Comparison of ENCODE assay signal across 14 cellular contexts in the genomic region with DNA sequence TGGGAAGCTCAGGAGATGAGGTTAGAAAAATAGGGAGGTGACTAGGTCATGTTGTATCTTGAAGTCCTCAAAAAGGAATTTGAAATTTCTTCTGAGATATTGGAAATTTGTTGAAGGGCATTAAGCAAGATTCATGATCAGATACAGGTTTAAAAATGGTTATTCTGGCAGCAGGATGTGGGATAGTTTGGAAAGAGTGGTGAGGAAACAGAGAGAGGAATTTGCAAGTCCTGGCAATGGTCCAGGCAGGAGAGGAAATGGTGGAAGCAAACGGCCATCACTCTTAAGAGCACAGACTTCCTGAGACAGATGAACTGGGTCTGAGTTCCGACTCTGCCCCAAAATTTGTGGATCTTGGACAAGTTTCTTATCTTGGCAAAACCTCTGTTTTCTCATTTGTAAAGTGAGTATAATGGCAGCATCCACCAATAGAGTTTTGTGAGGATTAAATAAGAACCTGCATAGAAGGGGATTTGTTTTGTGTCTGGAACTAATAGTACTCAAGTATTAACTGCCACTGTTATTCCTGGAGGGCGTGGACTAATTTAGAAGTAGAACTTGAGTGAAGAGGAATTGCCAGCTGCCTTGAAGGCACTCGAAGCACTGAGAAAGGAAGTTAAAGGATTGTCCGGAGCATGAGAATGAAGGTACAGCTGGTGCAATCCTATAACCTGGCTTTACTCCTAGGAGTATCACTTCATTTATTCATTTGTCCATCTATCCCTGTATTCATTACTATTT.
A peak's percentile ranks its signal among the peaks of the same experiment; 100 is the strongest.
DNase-seq lines count a peak whose midpoint lies in the region; ATAC-seq and TF ChIP-seq lines count a peak whose summit lies in the region.
"Had no signal": no experiment of that assay in that cellular context is flagged by ENCODE, and none has a peak within 500 bp of the region (broad histone marks: within the 10 kb centered on the region; RNA-seq: fewer than 3 reads in every experiment).

No MANE protein-coding gene starts in this region.

- H3K27me3 ChIP-seq in PC-3 (ENCODE audit: low read length) (no peaks in the 10 kb centered on the region), esophagus muscularis mucosa (no peaks in the 10 kb centered on the region)
- H3K27me3 ChIP-seq: right lobe of liver had no signal

- no peaks in the 10 kb centered on the region for H3K9me2 ChIP-seq in PC-3 (replicated peaks; ENCODE audit: low read length)

- intact Hi-C loops in PC-3 (cut with micrococcal nuclease) (no loop called here), esophagus muscularis mucosa (cut with DNase I) (no loop called here), sciatic nerve (cut with DNase I) (no loop called here)
- intact Hi-C loops in activated T-helper 1 cell treated with anti-CD3 and anti-CD28 coated beads, Interleukin-12 subunit alpha, Interleukin-12 subunit beta, Interleukin-2, Interleukin-4 antibody, amounts not matched to agents 30 ng/mL and 10 ng/mL and 1 ng/mL, durations not matched to agents 14 hours and 24 hours and 36 hours (cut with micrococcal nuclease): no loop called here

- no peaks in the 10 kb centered on the region for H3K36me3 ChIP-seq in PC-3 (ENCODE audit: low read depth, low read length)
- no peaks in the 10 kb centered on the region for H3K36me3 ChIP-seq in esophagus muscularis mucosa
- H3K36me3 ChIP-seq: right lobe of liver had no signal

- H3K36me3 Mint-ChIP-seq in activated T-cell treated with anti-CD3 and anti-CD28 coated beads, Interleukin-2, amount 50 U/mL, for 72 hours (ENCODE audit: insufficient read depth in 2 of 2): no peaks in the 10 kb centered on the region
- no peaks in the 10 kb centered on the region for H3K36me3 Mint-ChIP-seq in activated T-helper 1 cell treated with anti-CD3 and anti-CD28 coated beads, Interleukin-12 subunit alpha, Interleukin-12 subunit beta, Interleukin-2, Interleukin-4 antibody, amounts not matched to agents 30 ng/mL and 10 ng/mL and 1 ng/mL, durations not matched to agents 14 hours and 24 hours and 36 hours (ENCODE audit: low read depth)
- H3K36me3 Mint-ChIP-seq: activated naive CD8-positive, alpha-beta T cell treated with anti-CD3 and anti-CD28 coated beads, Interleukin-2, amount 10 ng/mL, durations not matched to agents 7 days and 5 days; CD8-positive, alpha-beta T cell; natural killer cell treated with Interleukin-12 subunit alpha and Interleukin-12 subunit beta and Interleukin-15 and Interleukin-18, amount 100 ng/mL, for 72 hours had no signal

- H3K27ac ChIP-seq in PC-3 (ENCODE audit: low read length) (no peak overlapping the region), esophagus muscularis mucosa (replicated peaks in 1 of 4) (no peak overlapping the region)
- H3K27ac ChIP-seq: right lobe of liver had no signal

- no peak overlapping the region for H3K9ac ChIP-seq in PC-3 (ENCODE audit: low read length)

- H2AFZ ChIP-seq in PC-3 (ENCODE audit: low read length): 0 out of 2 replicates have a peak overlapping the region, but pooled peaks have one; percentile 22

- 55% methylated on average over 5 of the region's 5 CpGs for WGBS in esophagus muscularis mucosa

- H3F3A ChIP-seq in PC-3 (ENCODE audit: low read length, unreplicated experiment): no peaks in the 10 kb centered on the region

- CTCF ChIA-PET in PC-3 (lab: Charles Lee): no interaction called here

- no peak for TF ChIP-seq POLR2A in esophagus muscularis mucosa (IDR thresholded peaks at IDR 0.05; ENCODE audit: low read depth)

- H3K4me3 ChIP-seq in PC-3 (ENCODE audit: low read length) (no peak overlapping the region), esophagus muscularis mucosa (no peak overlapping the region)
- H3K4me3 ChIP-seq: right lobe of liver had no signal

- POLR2A ChIA-PET in PC-3 (lab: Charles Lee; ENCODE audit: unreplicated experiment): no interaction called here

- H3K4me1 ChIP-seq in PC-3 (ENCODE audit: insufficient read depth, low read length) (peaks cover 43% of the 10 kb centered on the region), esophagus muscularis mucosa (peaks cover 0 to 16% (median 14%) of the 10 kb centered on the region in 4 donors)
- H3K4me1 ChIP-seq: right lobe of liver had no signal

- no peak overlapping the region for H3K4me3 Mint-ChIP-seq in activated T-cell treated with anti-CD3 and anti-CD28 coated beads, Interleukin-2, amount 50 U/mL, for 72 hours
- no peak overlapping the region for H3K4me3 Mint-ChIP-seq in activated T-helper 1 cell treated with anti-CD3 and anti-CD28 coated beads, Interleukin-12 subunit alpha, Interleukin-12 subunit beta, Interleukin-2, Interleukin-4 antibody, amounts not matched to agents 30 ng/mL and 10 ng/mL and 1 ng/mL, durations not matched to agents 14 hours and 24 hours and 36 hours
- H3K4me3 Mint-ChIP-seq: activated naive CD8-positive, alpha-beta T cell treated with anti-CD3 and anti-CD28 coated beads, Interleukin-2, amount 10 ng/mL, durations not matched to agents 7 days and 5 days; CD8-positive, alpha-beta T cell; HFFc6; natural killer cell treated with Interleukin-12 subunit alpha and Interleukin-12 subunit beta and Interleukin-15 and Interleukin-18, amount 100 ng/mL, for 72 hours; stimulated activated naive CD8-positive, alpha-beta T cell treated with anti-CD3 and anti-CD28 coated beads, Interleukin-15, Interleukin-2, amounts not matched to agents 100 ng/mL and 50 ng/mL, for 24 hours had no signal

- no peaks in the 10 kb centered on the region for H3K27me3 Mint-ChIP-seq in activated T-cell treated with anti-CD3 and anti-CD28 coated beads, Interleukin-2, amount 50 U/mL, for 72 hours (ENCODE audit: low read depth)
- peaks cover 1% of the 10 kb centered on the region for H3K27me3 Mint-ChIP-seq in activated T-helper 1 cell treated with anti-CD3 and anti-CD28 coated beads, Interleukin-12 subunit alpha, Interleukin-12 subunit beta, Interleukin-2, Interleukin-4 antibody, amounts not matched to agents 30 ng/mL and 10 ng/mL and 1 ng/mL, durations not matched to agents 14 hours and 24 hours and 36 hours (ENCODE audit: insufficient read depth)
- H3K27me3 Mint-ChIP-seq: natural killer cell treated with Interleukin-12 subunit alpha and Interleukin-12 subunit beta and Interleukin-15 and Interleukin-18, amount 100 ng/mL, for 72 hours; stimulated activated naive CD8-positive, alpha-beta T cell treated with anti-CD3 and anti-CD28 coated beads, Interleukin-15, Interleukin-2, amounts not matched to agents 100 ng/mL and 50 ng/mL, for 24 hours had no signal

- no peaks in the 10 kb centered on the region for H3K9me3 ChIP-seq in PC-3 (ENCODE audit: low read length)
- H3K9me3 ChIP-seq in esophagus muscularis mucosa: no peaks in the 10 kb centered on the region
- H3K9me3 ChIP-seq: right lobe of liver had no signal

- H3K9me3 Mint-ChIP-seq in activated T-cell treated with anti-CD3 and anti-CD28 coated beads, Interleukin-2, amount 50 U/mL, for 72 hours: peaks cover 2 to 4% of the 10 kb centered on the region in 2 donors
- H3K9me3 Mint-ChIP-seq in activated T-helper 1 cell treated with anti-CD3 and anti-CD28 coated beads, Interleukin-12 subunit alpha, Interleukin-12 subunit beta, Interleukin-2, Interleukin-4 antibody, amounts not matched to agents 30 ng/mL and 10 ng/mL and 1 ng/mL, durations not matched to agents 14 hours and 24 hours and 36 hours: no peaks in the 10 kb centered on the region
- H3K9me3 Mint-ChIP-seq: activated naive CD8-positive, alpha-beta T cell treated with anti-CD3 and anti-CD28 coated beads, Interleukin-2, amount 10 ng/mL, durations not matched to agents 7 days and 5 days; CD8-positive, alpha-beta T cell; stimulated activated naive CD8-positive, alpha-beta T cell treated with anti-CD3 and anti-CD28 coated beads, Interleukin-15, Interleukin-2, amounts not matched to agents 100 ng/mL and 50 ng/mL, for 24 hours had no signal

- peak overlapping the region; percentile 34; the same call in 1 of the 2 replicates for H3K4me2 ChIP-seq in PC-3 (ENCODE audit: low read length)

- H3K79me2 ChIP-seq in PC-3 (ENCODE audit: low read length): no peaks in the 10 kb centered on the region

- H4K20me1 ChIP-seq in PC-3 (ENCODE audit: low read length): no peaks in the 10 kb centered on the region

- TF ChIP-seq EP300 in esophagus muscularis mucosa (IDR thresholded peaks at IDR 0.05): no peak

- no TSS peak for BruUV-seq in PC-3 (replicated peaks; lab: Mats Ljungman, UMichigan)

- TF ChIP-seq CTCF in PC-3 (conservative IDR thresholded peaks at IDR 0.05; ENCODE audit: low read depth, low read length) (no peak), esophagus muscularis mucosa (IDR thresholded peaks at IDR 0.05) (no peak)

- no peaks in the 10 kb centered on the region for H3K4me1 Mint-ChIP-seq in activated T-cell treated with anti-CD3 and anti-CD28 coated beads, Interleukin-2, amount 50 U/mL, for 72 hours (ENCODE audit: low read depth)
- H3K4me1 Mint-ChIP-seq in activated T-helper 1 cell treated with anti-CD3 and anti-CD28 coated beads, Interleukin-12 subunit alpha, Interleukin-12 subunit beta, Interleukin-2, Interleukin-4 antibody, amounts not matched to agents 30 ng/mL and 10 ng/mL and 1 ng/mL, durations not matched to agents 14 hours and 24 hours and 36 hours (ENCODE audit: low read depth): no peaks in the 10 kb centered on the region
- H3K4me1 Mint-ChIP-seq: activated naive CD8-positive, alpha-beta T cell treated with anti-CD3 and anti-CD28 coated beads, Interleukin-2, amount 10 ng/mL, durations not matched to agents 7 days and 5 days had no signal

- DNase-seq in ELR (ENCODE audit: low read depth): peak; percentile 2
- peak; percentile 62 for DNase-seq in PC-3
- peak; percentile 66 for DNase-seq in esophagus muscularis mucosa (ENCODE audit: extremely low spot score)
- DNase-seq in sciatic nerve (ENCODE audit: low spot score): peak; percentile 68
- DNase-seq in activated T-cell treated with anti-CD3 and anti-CD28 coated beads, Interleukin-2, amount 50 U/mL, for 72 hours: no peak
- no peak for DNase-seq in GOT3 (lab: John Stamatoyannopoulos, UW)
- DNase-seq in activated T-helper 1 cell treated with anti-CD3 and anti-CD28 coated beads, Interleukin-12 subunit alpha, Interleukin-12 subunit beta, Interleukin-2, Interleukin-4 antibody, amounts not matched to agents 30 ng/mL and 10 ng/mL and 1 ng/mL, durations not matched to agents 14 hours and 24 hours and 36 hours (ENCODE audit: low spot score): no peak
- DNase-seq: activated naive CD8-positive, alpha-beta T cell treated with anti-CD3 and anti-CD28 coated beads, Interleukin-2, amount 10 ng/mL, durations not matched to agents 7 days and 5 days; CD8-positive, alpha-beta T cell; HFFc6; NCI-H2029; right lobe of liver had no signal

- ATAC-seq in PC-3 (no peak; the same call in 1 of the 2 replicates), sciatic nerve (peak; percentile 64)
- ATAC-seq in activated T-cell treated with anti-CD3 and anti-CD28 coated beads, Interleukin-2, amount 50 U/mL, for 72 hours (replicated peaks in 1 of 2): no peak
- ATAC-seq: CD8-positive, alpha-beta T cell; right lobe of liver had no signal

- H3K27ac Mint-ChIP-seq in activated T-cell treated with anti-CD3 and anti-CD28 coated beads, Interleukin-2, amount 50 U/mL, for 72 hours: no peak overlapping the region
- H3K27ac Mint-ChIP-seq in activated T-helper 1 cell treated with anti-CD3 and anti-CD28 coated beads, Interleukin-12 subunit alpha, Interleukin-12 subunit beta, Interleukin-2, Interleukin-4 antibody, amounts not matched to agents 30 ng/mL and 10 ng/mL and 1 ng/mL, durations not matched to agents 14 hours and 24 hours and 36 hours: no peak overlapping the region
- H3K27ac Mint-ChIP-seq: activated naive CD8-positive, alpha-beta T cell treated with anti-CD3 and anti-CD28 coated beads, Interleukin-2, amount 10 ng/mL, durations not matched to agents 7 days and 5 days; CD8-positive, alpha-beta T cell; HFFc6; natural killer cell treated with Interleukin-12 subunit alpha and Interleukin-12 subunit beta and Interleukin-15 and Interleukin-18, amount 100 ng/mL, for 72 hours; stimulated activated naive CD8-positive, alpha-beta T cell treated with anti-CD3 and anti-CD28 coated beads, Interleukin-15, Interleukin-2, amounts not matched to agents 100 ng/mL and 50 ng/mL, for 24 hours had no signal

Comparison
In these comparisons a context has a peak if more than half of its experiments do, and no peak if none do; other contexts are left out.
1. DNase-seq: peak in ELR (single experiment), PC-3 (single experiment), esophagus muscularis mucosa (single experiment) and sciatic nerve (single experiment); none in activated T-cell treated with anti-CD3 and anti-CD28 coated beads, Interleukin-2, amount 50 U/mL, for 72 hours (0 of 2), GOT3 (single experiment) and activated T-helper 1 cell treated with anti-CD3 and anti-CD28 coated beads, Interleukin-12 subunit alpha, Interleukin-12 subunit beta, Interleukin-2, Interleukin-4 antibody, amounts not matched to agents 30 ng/mL and 10 ng/mL and 1 ng/mL, durations not matched to agents 14 hours and 24 hours and 36 hours (single experiment).